8 cellular contexts compared by ENCODE assay signal in genomic region chr17:50177983-50178834, GRCh38. TPM values are rescaled to one million over a fixed set of nuclear protein-coding genes. Genes with fewer than 3 reads are reported as not detected.
DNase-seq lines count a peak whose midpoint lies in the region; TF ChIP-seq lines count a peak whose summit lies in the region.

No MANE protein-coding gene starts in this region.

- H3K27me3 ChIP-seq in iPS-18a (ENCODE audit: control insufficient read depth, insufficient read depth, low read length) (peaks cover 5% of the 10 kb centered on the region), skeletal muscle tissue (ENCODE audit: control insufficient read depth in 3 of 3, insufficient read depth in 3 of 3, low read length in 3 of 3) (no peaks in the 10 kb centered on the region)

- H3K9ac ChIP-seq in iPS-18a (ENCODE audit: low read length) (peak overlapping the region; percentile 31), skeletal muscle tissue (ENCODE audit: low read depth in 1 of 3, low read length in 3 of 3) (peak overlapping the region; percentile 20 to 80 (median 40))

- H3K4me3 ChIP-seq in iPS-18a (ENCODE audit: low read length) (peak overlapping the region; percentile 36), skeletal muscle tissue (ENCODE audit: low read length in 3 of 3) (peak overlapping the region; percentile 9 to 52 (median 45))

- in situ Hi-C loops in GM13976 (cut with MboI; ENCODE audit: low sequenced_read_pairs, unreplicated experiment): no loop called here

- H3K9me3 ChIP-seq in iPS-18a (ENCODE audit: control insufficient read depth, low read depth, low read length) (no peaks in the 10 kb centered on the region), skeletal muscle tissue (ENCODE audit: control insufficient read depth in 3 of 3, low read length in 3 of 3) (no peaks in the 10 kb centered on the region)

- H3K36me3 ChIP-seq in iPS-18a (ENCODE audit: control insufficient read depth, low read depth, low read length): no peaks in the 10 kb centered on the region
- H3K36me3 ChIP-seq in skeletal muscle tissue (ENCODE audit: control insufficient read depth in 3 of 3, insufficient read depth in 3 of 3, low read length in 3 of 3): peaks cover 15 to 18% (median 17%) of the 10 kb centered on the region in 3 donors

- peaks cover 19% of the 10 kb centered on the region for H3K4me1 ChIP-seq in iPS-18a (ENCODE audit: control insufficient read depth, low read depth, low read length)
- H3K4me1 ChIP-seq in skeletal muscle tissue (ENCODE audit: control insufficient read depth in 3 of 3, insufficient read depth in 3 of 3, low read length in 3 of 3): peaks cover 36 to 50% (median 47%) of the 10 kb centered on the region in 3 donors

- peak; percentile 53 for TF ChIP-seq CTCF in GM13976 (IDR thresholded peaks at IDR 0.05; ENCODE audit: borderline replicate concordance, control extremely low read depth, extremely low read depth, insufficient read depth, missing control alignments)

- no peak overlapping the region for H3K27ac ChIP-seq in iPS-18a (ENCODE audit: low read length)
- peak overlapping the region; percentile 73 for H3K27ac ChIP-seq in skeletal muscle tissue (ENCODE audit: low read depth, low read length)

- DNase-seq in A172 (ENCODE audit: low spot score): peak; percentile 99
- DNase-seq in GM13976 (ENCODE audit: low spot score): peak; percentile 80
- peak; percentile 42 to 51 for DNase-seq in Kasumi-1 (lab: John Stamatoyannopoulos, UW)
- peak in 3 of 5 experiments; percentile 32 to 54 (median 37) for DNase-seq in T-helper 2 cell
- peak; percentile 99 for DNase-seq in brain pericyte (ENCODE audit: low read depth, low spot score)
- DNase-seq in cerebellar cortex (ENCODE audit: low spot score): no peak

RNA-seq across cellular contexts. Expression of gene SGCA, which starts 12.4 kb away (rescaled TPM):
- total RNA-seq in A172 (2014; rRNA removed; shearing (Covaris generic)): 0.22 and 9.3 TPM in 2 replicates
- total RNA-seq in skeletal muscle tissue: 158 TPM

RNA-seq across cellular contexts. Expression of gene COL1A1, which starts 23.2 kb away (rescaled TPM):
- 6.2 and 15.7 TPM in 2 replicates for total RNA-seq in A172 (2014; rRNA removed; shearing (Covaris generic))
- total RNA-seq in skeletal muscle tissue: 3,450 TPM

RNA-seq across cellular contexts. Expression of gene PPP1R9B, which starts 27.7 kb away (rescaled TPM):
- total RNA-seq in A172 (2014; rRNA removed; shearing (Covaris generic)): 19.1 and 35.5 TPM in 2 replicates
- 19.3 TPM for total RNA-seq in skeletal muscle tissue

RNA-seq across cellular contexts. Expression of gene SAMD14, which starts 48.2 kb away (rescaled TPM):
- 0.50 and 0.62 TPM in 2 replicates for total RNA-seq in A172 (2014; rRNA removed; shearing (Covaris generic))
- total RNA-seq in skeletal muscle tissue: 1.0 TPM

Comparison
In these comparisons a context has a peak if more than half of its experiments do, and no peak if none do; other contexts are left out.
1. RNA of gene SGCA, which starts 12.4 kb away (total RNA-seq): 158 TPM in skeletal muscle tissue (single experiment); 0.22 to 9.3 TPM in A172; every median in the first group is over 10 times any median in the second.
2. RNA of gene COL1A1, which starts 23.2 kb away (total RNA-seq): 3,450 TPM in skeletal muscle tissue (single experiment); 6.2 to 15.7 TPM in A172; every median in the first group is over 100 times any median in the second.